In genomic region chr3:86695752-86696151, GRCh38 we compare ENCODE assay signal across 19 cellular contexts.
A peak's percentile ranks its signal among the peaks of the same experiment; 100 is the strongest.
DNase-seq lines count a peak whose midpoint lies in the region; ATAC-seq and TF ChIP-seq lines count a peak whose summit lies in the region.
"Had no signal": no experiment of that assay in that cellular context is flagged by ENCODE, and none has a peak within 500 bp of the region (broad histone marks: within the 10 kb centered on the region; RNA-seq: fewer than 3 reads in every experiment).

No MANE protein-coding gene starts in this region.

- ATAC-seq in GM21786 (IDR thresholded peaks at IDR 0.05; ENCODE audit: unreplicated experiment) (no peak), HG03342 (IDR thresholded peaks at IDR 0.05; ENCODE audit: unreplicated experiment) (no peak)
- ATAC-seq: SK-N-SH treated with all-trans-retinoic acid at 6 μM for 48 hours had no signal

- H3K27me3 ChIP-seq in H9 (ENCODE audit: insufficient read depth, low read length) (no peaks in the 10 kb centered on the region), smooth muscle cell (ENCODE audit: low read depth) (no peaks in the 10 kb centered on the region)

- intact Hi-C loops in head of caudate nucleus (cut with DNase I) = no loop called here

- H3K4me2 ChIP-seq in H9 (ENCODE audit: insufficient read depth, insufficient read length, low read length) = peak overlapping the region; percentile 87
- H3K4me2 ChIP-seq in smooth muscle cell = peak overlapping the region; percentile 59

- WGBS in H9 (ENCODE audit: extremely low coverage, insufficient read length, low lambda C conversion rate) = no CpG with 5 or more reads among the region's 5 CpGs
- 68% methylated on average over 5 of the region's 5 CpGs for WGBS in smooth muscle cell (ENCODE audit: low lambda C conversion rate)

- no peak overlapping the region for H2BK5ac ChIP-seq in H9 (ENCODE audit: insufficient read length, low read length)

- H3K4me1 ChIP-seq in H9 (ENCODE audit: insufficient read depth, low read length) (no peaks in the 10 kb centered on the region; the same call in 1 of the 2 replicates), smooth muscle cell (ENCODE audit: low read depth) (no peaks in the 10 kb centered on the region)

- H3K36me3 ChIP-seq in smooth muscle cell (ENCODE audit: low read depth) = no peaks in the 10 kb centered on the region

- no peaks in the 10 kb centered on the region for H3K79me1 ChIP-seq in H9 (ENCODE audit: insufficient read depth, low read depth, low read length, poor library complexity, severe bottlenecking)

- H3K4ac ChIP-seq in H9 (ENCODE audit: low read depth, low read length) = no peak overlapping the region

- no peak overlapping the region for H3K9ac ChIP-seq in H9 (ENCODE audit: extremely low read depth, insufficient read length, low read length)
- no peak overlapping the region for H3K9ac ChIP-seq in smooth muscle cell (ENCODE audit: low read depth)

- H2BK120ac ChIP-seq in H9 (ENCODE audit: low read depth, low read length, poor library complexity, severe bottlenecking) = no peak overlapping the region

- H3K4me3 Mint-ChIP-seq in H9 = peak overlapping the region; percentile 1 to 2; a peak in 2 of 5 replicates

- H3K56ac ChIP-seq in H9 (ENCODE audit: insufficient read length, low read depth, low read length) = no peak overlapping the region

- H3F3A ChIP-seq in smooth muscle cell (ENCODE audit: low read depth) = no peaks in the 10 kb centered on the region

- H4K8ac ChIP-seq in H9 (replicated peaks; ENCODE audit: insufficient read length, low read depth, low read length) = no peak overlapping the region

- TF ChIP-seq CTCF in H9 (conservative IDR thresholded peaks at IDR 0.05) (peak; percentile 34; the same call in 1 of the 3 replicates), smooth muscle cell (IDR thresholded peaks at IDR 0.05; ENCODE audit: borderline replicate concordance, insufficient read depth, poor library complexity, severe bottlenecking) (no peak)

- H3K9me3 ChIP-seq in H9 (ENCODE audit: control insufficient read depth, low read depth, low read length) (no peaks in the 10 kb centered on the region), iPS-18c (ENCODE audit: control insufficient read depth, insufficient read depth, low read length) (no peaks in the 10 kb centered on the region), smooth muscle cell (replicated peaks; ENCODE audit: low read depth) (no peaks in the 10 kb centered on the region)

- DNase-seq in H9 (peak; percentile 63), SK-N-DZ (ENCODE audit: low spot score) (peak; percentile 16), smooth muscle cell (lab: John Stamatoyannopoulos, UW; ENCODE audit: unreplicated experiment) (no peak), head of caudate nucleus (no peak)
- DNase-seq: ACHN, C1 segment of cervical spinal cord, DND-41, GDM1, NCI-H1092 treated with DMSO at 0.1 percent for 48 hours, NCI-H1694 treated with DMSO at 0.1 percent for 48 hours, NCI-H510A, NCI-H774, RPMI8226, SHP77 treated with DMSO at 0.1 percent for 48 hours, T-helper 1 cell had no signal

- no peak overlapping the region for H4K91ac ChIP-seq in H9 (ENCODE audit: insufficient read length, low read depth, low read length)

- H3K4me3 ChIP-seq in iPS-18c (ENCODE audit: insufficient read depth, low read depth, low read length) (peak overlapping the region; percentile 44; the same call in 1 of the 2 replicates), smooth muscle cell (no peak overlapping the region)

- no peak overlapping the region for H3K14ac ChIP-seq in H9 (ENCODE audit: insufficient read depth, low read length)

- peak overlapping the region; percentile 92 for H2AFZ ChIP-seq in H9 (ENCODE audit: low read length)
- no peak overlapping the region for H2AFZ ChIP-seq in smooth muscle cell (ENCODE audit: low read depth)

- H2BK15ac ChIP-seq in H9 (ENCODE audit: low read depth, low read length) = no peak overlapping the region

- peaks cover 3% of the 10 kb centered on the region for H3K23me2 ChIP-seq in H9 (ENCODE audit: insufficient read length, low read depth, low read length, poor library complexity, severe bottlenecking)

- H4K20me1 ChIP-seq in H9 (ENCODE audit: control insufficient read depth, insufficient read depth, insufficient read length) (no peaks in the 10 kb centered on the region), smooth muscle cell (ENCODE audit: low read depth) (no peaks in the 10 kb centered on the region)

- H3K36me3 Mint-ChIP-seq in H9 (ENCODE audit: insufficient read depth in 1 of 3, low read depth in 3 of 3) = no peaks in the 10 kb centered on the region; a peak in 1 of 7 replicates

- H3K27ac ChIP-seq in H9 (ENCODE audit: insufficient read length, low read depth, low read length) (no peak overlapping the region), smooth muscle cell (ENCODE audit: low read depth) (no peak overlapping the region)

- no peak overlapping the region for H3K18ac ChIP-seq in H9 (ENCODE audit: insufficient read length, low read depth, low read length)

- no peaks in the 10 kb centered on the region for H3K79me2 ChIP-seq in H9 (ENCODE audit: insufficient read depth, low read length)
- no peaks in the 10 kb centered on the region for H3K79me2 ChIP-seq in smooth muscle cell (ENCODE audit: low read depth)

- H3K27ac Mint-ChIP-seq in H9 = peak overlapping the region in 1 of 3 experiments; percentile 56; a peak in 1 of 7 replicates

- H2BK20ac ChIP-seq in H9 (ENCODE audit: low read depth, low read length, poor library complexity, severe bottlenecking) = no peak overlapping the region

- H3K23ac ChIP-seq in H9 (ENCODE audit: insufficient read length, low read depth, low read length) = no peak overlapping the region

- no peak overlapping the region for H2BK12ac ChIP-seq in H9 (ENCODE audit: insufficient read length, low read depth, low read length)

- no peak overlapping the region for H3T11ph ChIP-seq in H9 (ENCODE audit: low read length)

- no peaks in the 10 kb centered on the region for H3K27me3 Mint-ChIP-seq in H9 (ENCODE audit: low read depth)

- H3K9me3 Mint-ChIP-seq in H9 = no peaks in the 10 kb centered on the region

- peaks cover 16 to 22% of the 10 kb centered on the region in 2 experiments for H3K4me1 Mint-ChIP-seq in H9

- no peak overlapping the region for H4K5ac ChIP-seq in H9 (ENCODE audit: insufficient read length, low read depth, low read length)

- no peak overlapping the region for H2AK5ac ChIP-seq in H9 (ENCODE audit: insufficient read length, low read length)

Comparison
In these comparisons a context has a peak if more than half of its experiments do, and no peak if none do; other contexts are left out.
1. DNase-seq: peak in H9 (single experiment) and SK-N-DZ (single experiment); none in smooth muscle cell (single experiment) and head of caudate nucleus (0 of 42).